ENCODE assay signal across 18 cellular contexts in the genomic region with DNA sequence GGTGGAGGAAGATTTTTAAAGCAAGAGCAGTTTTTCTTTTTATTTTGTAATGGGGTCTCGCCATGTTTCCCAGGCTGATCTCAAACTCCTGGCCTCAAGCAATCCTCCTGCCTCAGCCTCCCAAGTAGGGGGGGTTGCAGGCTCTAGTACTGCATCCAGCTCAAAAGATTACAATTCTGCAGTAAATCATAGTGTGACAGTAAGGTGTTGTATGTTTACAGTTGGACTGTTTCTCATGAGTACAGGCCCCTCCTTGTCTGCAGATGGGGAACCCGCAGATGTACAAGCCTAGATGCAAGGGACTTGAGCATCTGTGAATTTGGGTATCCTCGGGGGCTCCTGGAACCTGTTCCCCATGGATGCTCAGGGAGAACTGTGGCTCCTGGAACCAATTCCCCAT. TPM values are rescaled to one million over a fixed set of nuclear protein-coding genes. Genes with fewer than 3 reads are reported as not detected.
DNase-seq lines count a peak whose midpoint lies in the region; ATAC-seq and TF ChIP-seq lines count a peak whose summit lies in the region.
"Had no signal": no experiment of that assay in that cellular context is flagged by ENCODE, and none has a peak within 500 bp of the region (broad histone marks: within the 10 kb centered on the region; RNA-seq: fewer than 3 reads in every experiment).

No MANE protein-coding gene starts in this region.

- H3K27me3 ChIP-seq in H9 (ENCODE audit: insufficient read depth, low read length) (no peaks in the 10 kb centered on the region), lower lobe of right lung (ENCODE audit: low read depth) (no peaks in the 10 kb centered on the region)
- H3K27me3 ChIP-seq: upper lobe of right lung had no signal

- no peak overlapping the region for H3K4me3 ChIP-seq in lower lobe of right lung
- H3K4me3 ChIP-seq: upper lobe of right lung had no signal

- H2BK20ac ChIP-seq in H9 (ENCODE audit: low read depth, low read length, poor library complexity, severe bottlenecking) = no peak overlapping the region

- H3K27ac ChIP-seq in H9 (ENCODE audit: insufficient read length, low read depth, low read length) (no peak overlapping the region), lower lobe of right lung (no peak overlapping the region)
- H3K27ac ChIP-seq: upper lobe of right lung had no signal

- no peak overlapping the region for H2AK5ac ChIP-seq in H9 (ENCODE audit: insufficient read length, low read length)

- no peak overlapping the region for H4K5ac ChIP-seq in H9 (ENCODE audit: insufficient read length, low read depth, low read length)

- H3K27ac Mint-ChIP-seq in activated T-cell treated with anti-CD3 and anti-CD28 coated beads, Interleukin-2, amount 50 U/mL, for 24 hours = peak overlapping the region; percentile 71
- no peak overlapping the region for H3K27ac Mint-ChIP-seq in H9
- H3K27ac Mint-ChIP-seq in activated T-helper 17 cell treated with anti-CD3 and anti-CD28 coated beads, Interleukin-2, amount 50 U/mL, for 72 hours = no peak overlapping the region
- no peak overlapping the region for H3K27ac Mint-ChIP-seq in neural crest cell (ENCODE audit: unreplicated experiment)

- intact Hi-C loops in lower lobe of right lung (cut with DNase I) = no loop called here

- H3K56ac ChIP-seq in H9 (ENCODE audit: insufficient read length, low read depth, low read length) = no peak overlapping the region

- peak overlapping the region; percentile 61 for H3K4me3 Mint-ChIP-seq in activated T-cell treated with anti-CD3 and anti-CD28 coated beads, Interleukin-2, amount 50 U/mL, for 24 hours
- H3K4me3 Mint-ChIP-seq in H9 (peak overlapping the region; percentile 17 to 48; a peak in 2 of 5 replicates), neural crest cell (peak overlapping the region; percentile 45)
- H3K4me3 Mint-ChIP-seq in activated T-helper 17 cell treated with anti-CD3 and anti-CD28 coated beads, Interleukin-2, amount 50 U/mL, for 72 hours = peak overlapping the region; percentile 27

- peaks cover 4% of the 10 kb centered on the region; the same call in 1 of the 2 replicates for H3K4me1 ChIP-seq in H9 (ENCODE audit: insufficient read depth, low read length)
- peaks cover 36% of the 10 kb centered on the region for H3K4me1 ChIP-seq in lower lobe of right lung

- H3K9me3 Mint-ChIP-seq in activated T-cell treated with anti-CD3 and anti-CD28 coated beads, Interleukin-2, amount 50 U/mL, for 24 hours = no peaks in the 10 kb centered on the region
- H3K9me3 Mint-ChIP-seq in H9 = no peaks in the 10 kb centered on the region
- no peaks in the 10 kb centered on the region for H3K9me3 Mint-ChIP-seq in activated T-helper 17 cell treated with anti-CD3 and anti-CD28 coated beads, Interleukin-2, amount 50 U/mL, for 72 hours
- H3K9me3 Mint-ChIP-seq in neural crest cell = no peaks in the 10 kb centered on the region

- H3K36me3 ChIP-seq in lower lobe of right lung = peaks cover 60% of the 10 kb centered on the region

- peaks cover 38% of the 10 kb centered on the region for H3K79me2 ChIP-seq in H9 (ENCODE audit: insufficient read depth, low read length)

- H3K9ac ChIP-seq in H9 (ENCODE audit: extremely low read depth, insufficient read length, low read length) = no peak overlapping the region

- H3K36me3 Mint-ChIP-seq in activated T-cell treated with anti-CD3 and anti-CD28 coated beads, Interleukin-2, amount 50 U/mL, for 24 hours (ENCODE audit: low read depth) = peaks cover 90% of the 10 kb centered on the region
- H3K36me3 Mint-ChIP-seq in H9 (ENCODE audit: insufficient read depth in 1 of 3, low read depth in 3 of 3) (peaks cover 54 to 71% (median 54%) of the 10 kb centered on the region in 3 experiments), neural crest cell (ENCODE audit: low read depth) (peaks cover 13% of the 10 kb centered on the region)
- peaks cover 92% of the 10 kb centered on the region for H3K36me3 Mint-ChIP-seq in activated T-helper 17 cell treated with anti-CD3 and anti-CD28 coated beads, Interleukin-2, amount 50 U/mL, for 72 hours (ENCODE audit: low read depth)

- H2BK120ac ChIP-seq in H9 (ENCODE audit: low read depth, low read length, poor library complexity, severe bottlenecking) = no peak overlapping the region

- H3K27me3 Mint-ChIP-seq in activated T-cell treated with anti-CD3 and anti-CD28 coated beads, Interleukin-2, amount 50 U/mL, for 24 hours = no peaks in the 10 kb centered on the region
- H3K27me3 Mint-ChIP-seq in H9 (ENCODE audit: low read depth) = no peaks in the 10 kb centered on the region; the same call in 1 of the 2 replicates
- no peaks in the 10 kb centered on the region for H3K27me3 Mint-ChIP-seq in activated T-helper 17 cell treated with anti-CD3 and anti-CD28 coated beads, Interleukin-2, amount 50 U/mL, for 72 hours
- no peaks in the 10 kb centered on the region for H3K27me3 Mint-ChIP-seq in neural crest cell (ENCODE audit: low read depth)

- H3K4me2 ChIP-seq in H9 (ENCODE audit: insufficient read depth, insufficient read length, low read length) = no peak overlapping the region

- no peak overlapping the region for H3K23ac ChIP-seq in H9 (ENCODE audit: insufficient read length, low read depth, low read length)

- H3K18ac ChIP-seq in H9 (ENCODE audit: insufficient read length, low read depth, low read length) = no peak overlapping the region

- H3T11ph ChIP-seq in H9 (ENCODE audit: low read length) = no peak overlapping the region

- no peak for DNase-seq in activated T-cell treated with anti-CD3 and anti-CD28 coated beads, Interleukin-2, amount 50 U/mL, for 24 hours
- DNase-seq in activated T-cell treated with anti-CD3 and anti-CD28 coated beads for 4 hours = no peak
- no peak for DNase-seq in H9
- DNase-seq in neural crest cell (ENCODE audit: low read depth, low spot score) = no peak
- DNase-seq in lower lobe of right lung = no peak
- no peak for DNase-seq in DMS53 (lab: John Stamatoyannopoulos, UW)
- DNase-seq in kidney tubule cell (ENCODE audit: low spot score) = no peak
- DNase-seq: activated CD4-positive, alpha-beta T cell treated with anti-CD3 and anti-CD28 coated beads for 1 hour; activated effector memory CD4-positive, alpha-beta T cell treated with Interleukin-2 at 50 U/mL for 16 hours; amniotic stem cell; C1 segment of cervical spinal cord; cortex of kidney; mammary epithelial cell; NCI-H146; NCI-H2171 treated with DMSO at 0.1 percent for 48 hours; NCI-H69; upper lobe of right lung had no signal

- peaks cover 4% of the 10 kb centered on the region for H3K79me1 ChIP-seq in H9 (ENCODE audit: insufficient read depth, low read depth, low read length, poor library complexity, severe bottlenecking)

- H2BK5ac ChIP-seq in H9 (ENCODE audit: insufficient read length, low read length) = no peak overlapping the region

- no peak overlapping the region for H2BK12ac ChIP-seq in H9 (ENCODE audit: insufficient read length, low read depth, low read length)

- peaks cover 12% of the 10 kb centered on the region for H3K23me2 ChIP-seq in H9 (ENCODE audit: insufficient read length, low read depth, low read length, poor library complexity, severe bottlenecking)

- WGBS in H9 (ENCODE audit: extremely low coverage, insufficient read length, low lambda C conversion rate) = no CpG with 5 or more reads among the region's 3 CpGs

- peaks cover 79% of the 10 kb centered on the region for H3K4me1 Mint-ChIP-seq in activated T-cell treated with anti-CD3 and anti-CD28 coated beads, Interleukin-2, amount 50 U/mL, for 24 hours (ENCODE audit: low read depth)
- H3K4me1 Mint-ChIP-seq in H9 (peaks cover 21 to 23% of the 10 kb centered on the region in 2 experiments), neural crest cell (peaks cover 32% of the 10 kb centered on the region)
- H3K4me1 Mint-ChIP-seq in activated T-helper 17 cell treated with anti-CD3 and anti-CD28 coated beads, Interleukin-2, amount 50 U/mL, for 72 hours = peaks cover 30% of the 10 kb centered on the region

- no peak overlapping the region for H2AFZ ChIP-seq in H9 (ENCODE audit: low read length)

- TF ChIP-seq CTCF in H9 (conservative IDR thresholded peaks at IDR 0.05) (no peak), neural crest cell (conservative IDR thresholded peaks at IDR 0.05) (no peak), lower lobe of right lung (IDR thresholded peaks at IDR 0.05) (no peak)

- H4K8ac ChIP-seq in H9 (replicated peaks; ENCODE audit: insufficient read length, low read depth, low read length) = no peak overlapping the region

- no peak overlapping the region for H3K4ac ChIP-seq in H9 (ENCODE audit: low read depth, low read length)

- no peak for ATAC-seq in activated T-helper 17 cell treated with anti-CD3 and anti-CD28 coated beads, Interleukin-2, amount 50 U/mL, for 72 hours (replicated peaks)
- no peak for ATAC-seq in lower lobe of right lung
- ATAC-seq: upper lobe of right lung had no signal

- H4K20me1 ChIP-seq in H9 (ENCODE audit: control insufficient read depth, insufficient read depth, insufficient read length) = no peaks in the 10 kb centered on the region

- H3K9me3 ChIP-seq in H9 (ENCODE audit: control insufficient read depth, low read depth, low read length) (no peaks in the 10 kb centered on the region), lower lobe of right lung (no peaks in the 10 kb centered on the region)
- H3K9me3 ChIP-seq: upper lobe of right lung had no signal

- H3K14ac ChIP-seq in H9 (ENCODE audit: insufficient read depth, low read length) = no peak overlapping the region

- H2BK15ac ChIP-seq in H9 (ENCODE audit: low read depth, low read length) = no peak overlapping the region

- H4K91ac ChIP-seq in H9 (ENCODE audit: insufficient read length, low read depth, low read length) = no peak overlapping the region

RNA-seq across cellular contexts. Expression of a gene that starts 3.3 kb away (rescaled TPM):
- total RNA-seq in H9 (2021) (530 and 532 TPM in 2 replicates), neural crest cell (401 and 424 TPM in 2 replicates), lower lobe of right lung (116 TPM)
- total RNA-seq in activated T-helper 17 cell treated with anti-CD3 and anti-CD28 coated beads, Interleukin-2, amount 50 U/mL, for 72 hours = 100 to 1,000 TPM; 188 to 476 TPM

RNA-seq across cellular contexts. Expression of a gene that starts 3.7 kb away (rescaled TPM):
- total RNA-seq in H9 (2021) (10.5 and 11.0 TPM in 2 replicates), neural crest cell (21.8 and 24.4 TPM in 2 replicates), lower lobe of right lung (13.1 TPM)
- total RNA-seq in activated T-helper 17 cell treated with anti-CD3 and anti-CD28 coated beads, Interleukin-2, amount 50 U/mL, for 72 hours = 10 to 100 TPM; 12.9 to 24.9 TPM

RNA-seq across cellular contexts. Expression of a gene that starts 54.3 kb away (rescaled TPM):
- 12.2 and 12.6 TPM in 2 replicates for total RNA-seq in H9 (2021)
- under 1 TPM; 0.80 to 0.82 TPM for total RNA-seq in activated T-helper 17 cell treated with anti-CD3 and anti-CD28 coated beads, Interleukin-2, amount 50 U/mL, for 72 hours
- total RNA-seq in neural crest cell = 22.2 and 24.0 TPM in 2 replicates
- total RNA-seq in lower lobe of right lung = 21.7 TPM
